ENCODE assay signal across 23 cellular contexts in the genomic region with DNA sequence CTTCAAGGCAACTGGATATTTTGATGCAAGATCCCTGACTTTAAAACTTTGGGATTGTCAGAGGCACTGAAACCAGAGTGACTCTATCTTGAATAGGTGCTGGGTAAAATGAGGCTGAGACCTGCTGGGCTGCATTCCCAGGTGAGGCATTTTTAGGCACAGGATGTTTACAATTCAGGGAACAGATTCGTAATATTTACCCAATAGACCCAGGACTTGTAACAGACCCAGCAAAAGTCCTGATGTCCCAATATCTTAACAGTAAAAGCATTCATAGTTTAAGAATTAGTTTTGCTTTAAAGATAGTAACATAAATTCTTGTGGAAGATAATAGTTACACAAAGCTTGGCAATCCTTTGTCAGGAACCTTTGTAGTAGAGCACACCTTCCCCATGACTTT.
"Had no signal": no experiment of that assay in that cellular context is flagged by ENCODE, and none has a peak within 500 bp of the region (broad histone marks: within the 10 kb centered on the region; RNA-seq: fewer than 3 reads in every experiment).

No MANE protein-coding gene starts in this region.

- H3K4me3 ChIP-seq: colonic mucosa, heart right ventricle, left lung, lower lobe of right lung, sigmoid colon, skin epidermis, testis, tibial nerve had no signal

- DNase-seq: colonic mucosa; dermis blood vessel endothelial cell; heart right ventricle; hypothalamus; kidney glomerular epithelial cell; left lung; lower lobe of right lung; natural killer cell; posterior cingulate gyrus; sigmoid colon; stimulated activated CD4-positive, alpha-beta T cell treated with anti-CD3 and anti-CD28 coated beads, Interleukin-2, amount 100 ng/mL, for 24 hours; stimulated activated CD4-positive, alpha-beta T cell treated with anti-CD3 and anti-CD28 coated beads, Interleukin-4, amount 100 ng/mL, for 4 hours; stimulated activated naive B cell treated with anti-CD40 and anti-IgM and Interleukin-4, amounts not matched to agents 10 μg/mL and 1 μg/mL and 100 μg/mL, for 72 hours; stimulated activated naive CD8-positive, alpha-beta T cell treated with anti-CD3 and anti-CD28 coated beads, Interleukin-15, amount 100 ng/mL, for 72 hours; testis had no signal

- H3K27ac ChIP-seq: colonic mucosa, heart right ventricle, left lung, lower lobe of right lung, sigmoid colon, skin epidermis, testis, tibial nerve had no signal

- H3K4me3 Mint-ChIP-seq: memory B cell; mesothelial cell of epicardium; natural killer cell; neural crest cell; stimulated activated naive B cell treated with anti-CD40 and anti-IgM and Interleukin-4, amounts not matched to agents 10 μg/mL and 1 μg/mL and 100 μg/mL, for 72 hours; stimulated activated naive CD8-positive, alpha-beta T cell treated with anti-CD3 and anti-CD28 coated beads, Interleukin-15, amount 100 ng/mL, for 72 hours had no signal

- H3K36me3 ChIP-seq: colonic mucosa, heart right ventricle, left lung, lower lobe of right lung, sigmoid colon, tibial nerve had no signal

- FAIRE-seq: endothelial cell of umbilical vein, frontal cortex had no signal

- H3K27ac Mint-ChIP-seq: memory B cell; mesothelial cell of epicardium; natural killer cell; stimulated activated naive B cell treated with anti-CD40 and anti-IgM and Interleukin-4, amounts not matched to agents 10 μg/mL and 1 μg/mL and 100 μg/mL, for 72 hours; stimulated activated naive CD8-positive, alpha-beta T cell treated with anti-CD3 and anti-CD28 coated beads, Interleukin-15, amount 100 ng/mL, for 72 hours had no signal

- H3K4me1 ChIP-seq: colonic mucosa, heart right ventricle, left lung, lower lobe of right lung, sigmoid colon, testis, tibial nerve had no signal

- H3K27me3 ChIP-seq: colonic mucosa, heart right ventricle, left lung, sigmoid colon, testis, tibial nerve had no signal

- ATAC-seq: esophagus mucosa; left lung; natural killer cell; stimulated activated naive CD8-positive, alpha-beta T cell treated with anti-CD3 and anti-CD28 coated beads, Interleukin-15, amount 100 ng/mL, for 72 hours had no signal

- H3K36me3 Mint-ChIP-seq: memory B cell; mesothelial cell of epicardium; natural killer cell; stimulated activated naive B cell treated with anti-CD40 and anti-IgM and Interleukin-4, amounts not matched to agents 10 μg/mL and 1 μg/mL and 100 μg/mL, for 72 hours had no signal

- H3K9me3 Mint-ChIP-seq: memory B cell; mesothelial cell of epicardium; neural crest cell; stimulated activated naive B cell treated with anti-CD40 and anti-IgM and Interleukin-4, amounts not matched to agents 10 μg/mL and 1 μg/mL and 100 μg/mL, for 72 hours; stimulated activated naive CD8-positive, alpha-beta T cell treated with anti-CD3 and anti-CD28 coated beads, Interleukin-15, amount 100 ng/mL, for 72 hours had no signal

- H3K4me1 Mint-ChIP-seq: memory B cell; mesothelial cell of epicardium; natural killer cell; neural crest cell; stimulated activated naive B cell treated with anti-CD40 and anti-IgM and Interleukin-4, amounts not matched to agents 10 μg/mL and 1 μg/mL and 100 μg/mL, for 72 hours; stimulated activated naive CD8-positive, alpha-beta T cell treated with anti-CD3 and anti-CD28 coated beads, Interleukin-15, amount 100 ng/mL, for 72 hours had no signal

- H3K9me3 ChIP-seq: colonic mucosa, heart right ventricle, left lung, lower lobe of right lung, sigmoid colon, testis, tibial nerve had no signal
